14 cellular contexts compared by ENCODE assay signal in the genomic region with DNA sequence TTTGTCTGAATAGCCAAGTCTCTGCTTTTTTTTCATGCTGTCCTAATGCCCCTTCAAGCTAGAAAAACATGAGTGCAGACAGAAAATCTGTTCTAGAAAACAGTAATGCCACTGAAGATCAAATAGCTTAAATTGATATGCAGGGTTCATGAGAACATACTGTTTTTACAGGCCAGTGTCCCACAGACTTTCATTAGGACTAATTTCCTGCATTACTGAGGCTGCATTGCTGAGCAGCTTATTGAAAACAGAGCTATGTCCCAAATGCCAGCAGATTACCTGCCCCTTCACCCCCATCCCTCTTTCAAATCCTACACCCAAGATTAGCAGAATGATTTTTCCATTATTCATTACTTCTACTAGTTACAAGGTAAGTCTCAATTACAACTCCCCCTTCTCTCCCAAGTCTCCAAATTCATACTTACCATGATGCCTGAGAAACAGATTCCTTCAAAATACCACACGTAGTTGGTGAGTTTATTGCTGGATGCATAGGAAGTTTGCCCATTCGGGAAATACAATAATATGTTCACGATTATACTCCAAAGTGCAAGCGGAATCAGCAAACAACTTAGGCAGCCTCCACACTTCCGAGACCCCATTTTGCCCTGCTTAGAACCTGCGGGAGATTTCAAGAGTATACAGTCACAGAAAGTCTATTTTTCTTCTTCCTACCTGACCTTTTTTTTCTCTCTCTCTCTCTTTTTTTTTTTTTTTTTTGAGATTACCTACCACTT. TPM values are rescaled to one million over a fixed set of nuclear protein-coding genes. Genes with fewer than 3 reads are reported as not detected.
DNase-seq lines count a peak whose midpoint lies in the region; ATAC-seq, FAIRE-seq and TF ChIP-seq lines count a peak whose summit lies in the region.
"Had no signal": no experiment of that assay in that cellular context is flagged by ENCODE, and none has a peak within 500 bp of the region (broad histone marks: within the 10 kb centered on the region; RNA-seq: fewer than 3 reads in every experiment).

No MANE protein-coding gene starts in this region.

- H3K4me3 ChIP-seq in esophagus muscularis mucosa = peak overlapping the region; percentile 2 to 20 (median 12)
- H3K4me3 ChIP-seq in pancreas = peak overlapping the region in 3 of 4 donors; percentile 3 to 26 (median 11)

- intact Hi-C loops in esophagus muscularis mucosa (cut with DNase I) = no loop called here
- intact Hi-C loops in pancreas (cut with DNase I) = no loop called here

- no peak for TF ChIP-seq POLR2A in esophagus muscularis mucosa (IDR thresholded peaks at IDR 0.05; ENCODE audit: low read depth)

- no peak for TF ChIP-seq EP300 in esophagus muscularis mucosa (IDR thresholded peaks at IDR 0.05)

- no peaks in the 10 kb centered on the region for H3K9me3 ChIP-seq in esophagus muscularis mucosa
- no peaks in the 10 kb centered on the region for H3K9me3 ChIP-seq in pancreas

- TF ChIP-seq CTCF in esophagus muscularis mucosa (IDR thresholded peaks at IDR 0.05) (no peak), pancreas (IDR thresholded peaks at IDR 0.05) (no peak)

- FAIRE-seq in RCC 7860 (lab: Jason Lieb, UNC) = peak; percentile 37
- no peak for FAIRE-seq in pancreas (lab: Jason Lieb, UNC)

- WGBS in esophagus muscularis mucosa = 77% methylated on average over 6 of the region's 6 CpGs
- 67 to 75% methylated on average over 6 of the region's 6 CpGs for WGBS in pancreas, 2 donors

- H3K36me3 ChIP-seq in esophagus muscularis mucosa (no peaks in the 10 kb centered on the region), pancreas (no peaks in the 10 kb centered on the region)

- no peaks in the 10 kb centered on the region for H3K4me1 ChIP-seq in esophagus muscularis mucosa
- H3K4me1 ChIP-seq in pancreas = peaks cover 0 to 7% (median 0%) of the 10 kb centered on the region in 3 donors

- peak; percentile 43 for DNase-seq in EH (ENCODE audit: low read depth)
- no peak for DNase-seq in RCC 7860 (ENCODE audit: low spot score)
- DNase-seq in esophagus muscularis mucosa (ENCODE audit: extremely low spot score) = no peak
- DNase-seq in pancreas = no peak
- DNase-seq in COLO829 (ENCODE audit: low spot score) = no peak
- no peak for DNase-seq in cerebellum (ENCODE audit: low spot score)
- no peak for DNase-seq in 8988T
- DNase-seq in NCI-H187 treated with DMSO at 0.1 percent for 48 hours (lab: John Stamatoyannopoulos, UW) = no peak
- DNase-seq: activated CD8-positive, alpha-beta memory T cell treated with anti-CD3 and anti-CD28 coated beads, Interleukin-2, amount 10 ng/mL, durations not matched to agents 7 days and 5 days; NCI-H1436; NCI-H524 treated with DMSO at 0.1 percent for 48 hours; stimulated activated naive CD4-positive, alpha-beta T cell treated with Interleukin-2 at 50 U/mL for 16 hours had no signal

- H3K27me3 ChIP-seq in esophagus muscularis mucosa (no peaks in the 10 kb centered on the region), pancreas (no peaks in the 10 kb centered on the region)

- H3K27ac ChIP-seq in esophagus muscularis mucosa (replicated peaks in 1 of 4) (peak overlapping the region; percentile 18 to 55 (median 44)), pancreas (peak overlapping the region in 2 of 4 donors; percentile 34 to 59)

- no peak for ATAC-seq in pancreas
- ATAC-seq: activated CD8-positive, alpha-beta memory T cell treated with anti-CD3 and anti-CD28 coated beads, Interleukin-2, amount 10 ng/mL, durations not matched to agents 7 days and 5 days had no signal

RNA-seq across cellular contexts. Expression of a gene that starts 0.5 kb away (rescaled TPM):
- total RNA-seq in esophagus muscularis mucosa (10 to 100 TPM in 1 of 4 donors, 1 to 10 TPM in 2, under 1 TPM in 1; 0.83 to 10.6 (median 6.5) TPM), pancreas (10 to 100 TPM in 1 of 6 donors, 1 to 10 TPM in 5; 3.3 to 10.6 (median 3.9) TPM), cerebellum (8.3 TPM)
- polyA plus RNA-seq in pancreas = 1 to 10 TPM; 2.4 to 6.4 TPM
- total RNA-seq: activated CD8-positive, alpha-beta memory T cell treated with anti-CD3 and anti-CD28 coated beads, Interleukin-2, amount 10 ng/mL, durations not matched to agents 7 days and 5 days; progenitor cell of endocrine pancreas had no signal
- polyA plus RNA-seq: CD14-positive monocyte had no signal

RNA-seq across cellular contexts. Expression of a gene that starts 44.5 kb away (rescaled TPM):
- total RNA-seq in esophagus muscularis mucosa = 100 to 1,000 TPM in 1 of 4 donors, 10 to 100 TPM in 3; 28.7 to 151 (median 77.7) TPM
- total RNA-seq in pancreas = 100 to 1,000 TPM in 3 of 6 donors, 10 to 100 TPM in 3; 53.7 to 226 (median 92.1) TPM
- 100 to 1,000 TPM in 1 of 2 donors, 10 to 100 TPM in 1; 85.0 to 183 TPM for polyA plus RNA-seq in pancreas
- 22.4 TPM for total RNA-seq in cerebellum
- total RNA-seq: activated CD8-positive, alpha-beta memory T cell treated with anti-CD3 and anti-CD28 coated beads, Interleukin-2, amount 10 ng/mL, durations not matched to agents 7 days and 5 days had no signal
- polyA plus RNA-seq: CD14-positive monocyte had no signal
